ENCODE assay signal across 8 cellular contexts in genomic region chrX:119655125-119655524, GRCh38. TPM values are rescaled to one million over a fixed set of nuclear protein-coding genes. Genes with fewer than 3 reads are reported as not detected.
DNase-seq lines count a peak whose midpoint lies in the region; ATAC-seq and TF ChIP-seq lines count a peak whose summit lies in the region.

No MANE protein-coding gene starts in this region.

- peak overlapping the region in 6 of 12 donors; percentile 32 to 70 (median 67) for H3K27ac ChIP-seq in heart left ventricle

- H3K27me3 ChIP-seq in heart left ventricle (no peaks in the 10 kb centered on the region), kidney epithelial cell (ENCODE audit: control insufficient read depth, insufficient read depth, low read length) (no peaks in the 10 kb centered on the region)

- TF ChIP-seq POLR2A in heart left ventricle (IDR thresholded peaks at IDR 0.05), result peak in 1 of 2 donors; percentile 16

- no peaks in the 10 kb centered on the region for H3K9me3 ChIP-seq in heart left ventricle

- DNase-seq in heart left ventricle (peak in 4 of 5 donors; percentile 30 to 74 (median 36)), Right ventricle myocardium inferior (ENCODE audit: missing footprints) (no peak), kidney epithelial cell (ENCODE audit: low read depth) (peak; percentile 26), head of caudate nucleus (no peak), NCI-H128 (lab: John Stamatoyannopoulos, UW; ENCODE audit: unreplicated experiment) (no peak), DMS114 treated with DMSO at 0.1 percent for 48 hours (lab: John Stamatoyannopoulos, UW; ENCODE audit: unreplicated experiment) (no peak)
- peak; percentile 89 for DNase-seq in activated effector memory CD4-positive, alpha-beta T cell treated with anti-CD3 and anti-CD28 coated beads, Interleukin-2, amount 50 U/mL, for 16 hours
- DNase-seq in stimulated activated CD8-positive, alpha-beta memory T cell treated with anti-CD3 and anti-CD28 coated beads, Interleukin-7, amount 100 ng/mL, for 24 hours (ENCODE audit: low read depth), result peak; percentile 17

- no peak overlapping the region for H3K4me3 ChIP-seq in heart left ventricle
- H3K4me3 ChIP-seq in kidney epithelial cell (ENCODE audit: low read depth, low read length), result no peak overlapping the region

- H3K36me3 ChIP-seq in heart left ventricle, result peaks cover 0 to 39% (median 0%) of the 10 kb centered on the region in 9 donors
- no peaks in the 10 kb centered on the region for H3K36me3 ChIP-seq in kidney epithelial cell (ENCODE audit: control insufficient read depth, insufficient read depth, low read length)

- WGBS in heart left ventricle, 4 donors, result 50 to 71% (median 65%) methylated on average over 6 of the region's 6 CpGs

- intact Hi-C loops in heart left ventricle (cut with DNase I), result loop anchor here in 2 of 10 donors (2.0 to 10.0 kb wide), 2 partner anchors 38 to 80 kb away; partner anchors contain the start of gene SEPTIN6 (in 1 of the 2)
- intact Hi-C loops in Right ventricle myocardium inferior (cut with DNase I), result no loop called here
- intact Hi-C loops in head of caudate nucleus (cut with DNase I), result no loop called here

- TF ChIP-seq CTCF in heart left ventricle (IDR thresholded peaks at IDR 0.05), result no peak
- no peak for TF ChIP-seq CTCF in kidney epithelial cell (IDR thresholded peaks at IDR 0.05; ENCODE audit: insufficient read depth, low read length, poor library complexity, severe bottlenecking)

- peaks cover 0 to 6% (median 0%) of the 10 kb centered on the region in 12 donors for H3K4me1 ChIP-seq in heart left ventricle

- peak in 3 of 4 donors; percentile 76 to 84 (median 77) for ATAC-seq in heart left ventricle
- no peak for ATAC-seq in Right ventricle myocardium inferior

RNA-seq across cellular contexts. Expression of gene SEPTIN6, which starts 37.8 kb away (rescaled TPM):
- total RNA-seq in heart left ventricle (10 to 100 TPM in 5 of 9 donors, 1 to 10 TPM in 4; 7.6 to 36.4 (median 10.0) TPM), Right ventricle myocardium inferior (10.1 TPM), kidney epithelial cell (30.2 and 32.0 TPM in 2 replicates)
- polyA plus RNA-seq in heart left ventricle, result 1 to 10 TPM; 3.3 to 7.2 TPM

RNA-seq across cellular contexts. Expression of gene NKRF, which starts 48.9 kb away (rescaled TPM):
- total RNA-seq in heart left ventricle, result 1 to 10 TPM; 3.9 to 6.0 (median 4.8) TPM
- 1 to 10 TPM; 3.1 to 4.3 TPM for polyA plus RNA-seq in heart left ventricle
- 4.2 TPM for total RNA-seq in Right ventricle myocardium inferior
- total RNA-seq in kidney epithelial cell, result 6.8 and 7.7 TPM in 2 replicates

Comparison
In these comparisons a context has a peak if more than half of its experiments do, and no peak if none do; other contexts are left out.
1. DNase-seq: peak in heart left ventricle (4 of 5), activated effector memory CD4-positive, alpha-beta T cell treated with anti-CD3 and anti-CD28 coated beads, Interleukin-2, amount 50 U/mL, for 16 hours (single experiment), kidney epithelial cell (single experiment) and stimulated activated CD8-positive, alpha-beta memory T cell treated with anti-CD3 and anti-CD28 coated beads, Interleukin-7, amount 100 ng/mL, for 24 hours (single experiment); none in Right ventricle myocardium inferior (single experiment), head of caudate nucleus (0 of 42), NCI-H128 (single experiment) and DMS114 treated with DMSO at 0.1 percent for 48 hours (single experiment).